ENCODE assay signal across 20 cellular contexts in the genomic region with DNA sequence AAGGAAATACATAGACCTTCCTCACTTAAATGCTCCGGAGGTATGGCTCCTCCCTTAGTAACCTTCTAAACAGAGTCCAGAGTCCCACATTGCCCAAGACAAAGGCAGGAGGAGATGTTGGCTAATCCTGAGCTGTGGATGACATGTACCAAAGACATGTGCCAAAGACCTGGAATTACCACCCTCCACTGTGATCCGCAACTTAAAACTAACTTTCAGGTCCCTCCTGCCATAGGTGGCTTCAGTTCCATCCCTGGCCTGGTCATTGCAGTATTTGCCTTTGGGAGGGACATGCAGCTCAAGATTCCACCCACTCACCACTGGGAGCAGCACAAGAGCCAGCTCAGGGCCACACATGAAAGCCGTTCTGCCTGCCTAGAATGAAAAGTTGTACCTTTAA. TPM values are rescaled to one million over a fixed set of nuclear protein-coding genes. Genes with fewer than 3 reads are reported as not detected.
DNase-seq lines count a peak whose midpoint lies in the region; ATAC-seq and TF ChIP-seq lines count a peak whose summit lies in the region.
"Had no signal": no experiment of that assay in that cellular context is flagged by ENCODE, and none has a peak within 500 bp of the region (broad histone marks: within the 10 kb centered on the region; RNA-seq: fewer than 3 reads in every experiment).

No MANE protein-coding gene starts in this region.

- H4K5ac ChIP-seq in H9 (ENCODE audit: insufficient read length, low read depth, low read length) = no peak overlapping the region

- peak; percentile 92 for ATAC-seq in left lobe of liver
- peak; percentile 62 to 88 for ATAC-seq in gastrocnemius medialis
- ATAC-seq in GM18870 (IDR thresholded peaks at IDR 0.05; ENCODE audit: unreplicated experiment) = no peak

- H3K4me1 ChIP-seq in H9 (ENCODE audit: insufficient read depth, low read length) (0 out of 2 replicates have a peak, but pooled peaks cover 2% of the 10 kb centered on the region), gastrocnemius medialis (peaks cover 25 to 33% of the 10 kb centered on the region in 2 donors)
- H3K4me1 ChIP-seq: parathyroid adenoma had no signal

- H3K56ac ChIP-seq in H9 (ENCODE audit: insufficient read length, low read depth, low read length) = no peak overlapping the region

- no peak overlapping the region for H2AFZ ChIP-seq in H9 (ENCODE audit: low read length)
- H2AFZ ChIP-seq: parathyroid adenoma had no signal

- DNase-seq in H9 (no peak), epithelial cell of proximal tubule (ENCODE audit: low read depth) (no peak), left lobe of liver (ENCODE audit: low spot score) (peak; percentile 76), gastrocnemius medialis (peak in 1 of 2 donors; percentile 34), DMS79 (lab: John Stamatoyannopoulos, UW) (no peak), NCI-H2029 treated with DMSO at 0.1 percent for 48 hours (lab: John Stamatoyannopoulos, UW) (no peak)
- DNase-seq in effector CD8-positive, alpha-beta T cell (lab: John Stamatoyannopoulos, UW) = no peak
- DNase-seq: COR-L47; HCEC 1CT; kidney; NCI-H1105; NCI-H69; OCI-M1; SIG-M5; stimulated activated CD4-positive, alpha-beta T cell treated with anti-CD3 and anti-CD28 coated beads, Interleukin-4, amount 100 ng/mL, for 24 hours had no signal

- intact Hi-C loops in gastrocnemius medialis (cut with DNase I; ENCODE audit: low total_unique reads) = no loop called here

- H4K91ac ChIP-seq in H9 (ENCODE audit: insufficient read length, low read depth, low read length) = no peak overlapping the region

- in situ Hi-C loops in gastrocnemius medialis (cut with MboI; ENCODE audit: low sequenced_read_pairs in 4 of 4) = no loop called here

- H3K27ac ChIP-seq in H9 (ENCODE audit: insufficient read length, low read depth, low read length) = no peak overlapping the region
- H3K27ac ChIP-seq in gastrocnemius medialis = peak overlapping the region in 2 of 4 donors; percentile 10 to 36
- H3K27ac ChIP-seq: parathyroid adenoma had no signal

- H3K9me3 Mint-ChIP-seq in H9 = no peaks in the 10 kb centered on the region
- H3K9me3 Mint-ChIP-seq: activated T-helper 1 cell treated with anti-CD3 and anti-CD28 coated beads, Interleukin-12 subunit alpha, Interleukin-12 subunit beta, Interleukin-2, Interleukin-4 antibody, amounts not matched to agents 30 ng/mL and 10 ng/mL and 1 ng/mL, durations not matched to agents 14 hours and 24 hours and 36 hours; T-helper 1 cell treated with Interleukin-12 subunit alpha and Interleukin-12 subunit beta and Interleukin-4 antibody, amounts not matched to agents 30 μg/mL and 1 μg/mL, for 36 hours had no signal

- no peak for TF ChIP-seq POLR2A in gastrocnemius medialis (IDR thresholded peaks at IDR 0.05)

- H3T11ph ChIP-seq in H9 (ENCODE audit: low read length) = no peak overlapping the region

- H2BK12ac ChIP-seq in H9 (ENCODE audit: insufficient read length, low read depth, low read length) = no peak overlapping the region

- H3K4me2 ChIP-seq in H9 (ENCODE audit: insufficient read depth, insufficient read length, low read length) = no peak overlapping the region
- H3K4me2 ChIP-seq: smooth muscle cell had no signal

- no peak overlapping the region for H2BK15ac ChIP-seq in H9 (ENCODE audit: low read depth, low read length)

- no peak overlapping the region for H2BK120ac ChIP-seq in H9 (ENCODE audit: low read depth, low read length, poor library complexity, severe bottlenecking)

- H3K27ac Mint-ChIP-seq in H9 = no peak overlapping the region
- H3K27ac Mint-ChIP-seq: activated T-helper 1 cell treated with anti-CD3 and anti-CD28 coated beads, Interleukin-12 subunit alpha, Interleukin-12 subunit beta, Interleukin-2, Interleukin-4 antibody, amounts not matched to agents 30 ng/mL and 10 ng/mL and 1 ng/mL, durations not matched to agents 14 hours and 24 hours and 36 hours; T-helper 1 cell treated with Interleukin-12 subunit alpha and Interleukin-12 subunit beta and Interleukin-4 antibody, amounts not matched to agents 30 μg/mL and 1 μg/mL, for 36 hours had no signal

- no peak overlapping the region for H4K8ac ChIP-seq in H9 (replicated peaks; ENCODE audit: insufficient read length, low read depth, low read length)

- no peaks in the 10 kb centered on the region for H3K36me3 Mint-ChIP-seq in H9 (ENCODE audit: insufficient read depth in 1 of 3, low read depth in 3 of 3)

- no peak overlapping the region for H2AK5ac ChIP-seq in H9 (ENCODE audit: insufficient read length, low read length)

- H3K9me3 ChIP-seq in H9 (ENCODE audit: control insufficient read depth, low read depth, low read length) (no peaks in the 10 kb centered on the region), gastrocnemius medialis (no peaks in the 10 kb centered on the region)

- peaks cover 10 to 17% of the 10 kb centered on the region in 2 experiments for H3K4me1 Mint-ChIP-seq in H9

- H3K14ac ChIP-seq in H9 (ENCODE audit: insufficient read depth, low read length) = no peak overlapping the region

- no peaks in the 10 kb centered on the region for H3K79me2 ChIP-seq in H9 (ENCODE audit: insufficient read depth, low read length)
- H3K79me2 ChIP-seq: parathyroid adenoma had no signal

- no peak overlapping the region for H2BK20ac ChIP-seq in H9 (ENCODE audit: low read depth, low read length, poor library complexity, severe bottlenecking)

- no peak overlapping the region for H3K4me3 Mint-ChIP-seq in H9
- H3K4me3 Mint-ChIP-seq: activated T-helper 1 cell treated with anti-CD3 and anti-CD28 coated beads, Interleukin-12 subunit alpha, Interleukin-12 subunit beta, Interleukin-2, Interleukin-4 antibody, amounts not matched to agents 30 ng/mL and 10 ng/mL and 1 ng/mL, durations not matched to agents 14 hours and 24 hours and 36 hours; T-helper 1 cell treated with Interleukin-12 subunit alpha and Interleukin-12 subunit beta and Interleukin-4 antibody, amounts not matched to agents 30 μg/mL and 1 μg/mL, for 36 hours had no signal

- no peak overlapping the region for H3K4ac ChIP-seq in H9 (ENCODE audit: low read depth, low read length)

- no peaks in the 10 kb centered on the region for H3K36me3 ChIP-seq in gastrocnemius medialis

- H2BK5ac ChIP-seq in H9 (ENCODE audit: insufficient read length, low read length) = no peak overlapping the region

- H3K27me3 ChIP-seq in H9 (ENCODE audit: insufficient read depth, low read length) (no peaks in the 10 kb centered on the region; the same call in 1 of the 2 replicates), gastrocnemius medialis (no peaks in the 10 kb centered on the region)

- H3K79me1 ChIP-seq in H9 (ENCODE audit: insufficient read depth, low read depth, low read length, poor library complexity, severe bottlenecking) = no peaks in the 10 kb centered on the region

- TF ChIP-seq CTCF in H9 (conservative IDR thresholded peaks at IDR 0.05) = peak; percentile 35; the same call in 2 of the 3 replicates
- peak; percentile 28 for TF ChIP-seq CTCF in epithelial cell of proximal tubule (conservative IDR thresholded peaks at IDR 0.05; ENCODE audit: low read depth, low read length)
- TF ChIP-seq CTCF in gastrocnemius medialis (IDR thresholded peaks at IDR 0.05 in 4 of 5, conservative IDR thresholded peaks at IDR 0.05 in 1 of 5) = peak in 1 of 5 experiments; percentile 14

- H3K27me3 Mint-ChIP-seq in H9 (ENCODE audit: low read depth) = no peaks in the 10 kb centered on the region

- WGBS in H9 (ENCODE audit: extremely low coverage, insufficient read length, low lambda C conversion rate) = no CpG with 5 or more reads among the region's 3 CpGs

- H3K4me3 ChIP-seq in epithelial cell of proximal tubule (ENCODE audit: low read depth, low read length) (no peak overlapping the region), gastrocnemius medialis (no peak overlapping the region)
- H3K4me3 ChIP-seq: smooth muscle cell had no signal

- no peak overlapping the region for H3K18ac ChIP-seq in H9 (ENCODE audit: insufficient read length, low read depth, low read length)

- no peak overlapping the region for H3K9ac ChIP-seq in H9 (ENCODE audit: extremely low read depth, insufficient read length, low read length)
- H3K9ac ChIP-seq: parathyroid adenoma had no signal

- no peaks in the 10 kb centered on the region for H3K23me2 ChIP-seq in H9 (ENCODE audit: insufficient read length, low read depth, low read length, poor library complexity, severe bottlenecking)

- H3K23ac ChIP-seq in H9 (ENCODE audit: insufficient read length, low read depth, low read length) = no peak overlapping the region

- H4K20me1 ChIP-seq in H9 (ENCODE audit: control insufficient read depth, insufficient read depth, insufficient read length) = no peaks in the 10 kb centered on the region

RNA-seq across cellular contexts. Expression of a gene that starts 28.0 kb away (rescaled TPM):
- total RNA-seq in H9 (2021) = 0.63 and 0.72 TPM in 2 replicates
- total RNA-seq in epithelial cell of proximal tubule = 0.06 and 0.14 TPM in 2 replicates
- total RNA-seq in left lobe of liver = 0.58 TPM
- total RNA-seq in gastrocnemius medialis = 1 to 10 TPM; 1.3 to 9.4 (median 1.4) TPM
- total RNA-seq: activated T-helper 1 cell treated with anti-CD3 and anti-CD28 coated beads, Interleukin-12 subunit alpha, Interleukin-12 subunit beta, Interleukin-2, Interleukin-4 antibody, amounts not matched to agents 30 ng/mL and 10 ng/mL and 1 ng/mL, durations not matched to agents 14 hours and 24 hours and 36 hours had no signal
